In the genomic region with DNA sequence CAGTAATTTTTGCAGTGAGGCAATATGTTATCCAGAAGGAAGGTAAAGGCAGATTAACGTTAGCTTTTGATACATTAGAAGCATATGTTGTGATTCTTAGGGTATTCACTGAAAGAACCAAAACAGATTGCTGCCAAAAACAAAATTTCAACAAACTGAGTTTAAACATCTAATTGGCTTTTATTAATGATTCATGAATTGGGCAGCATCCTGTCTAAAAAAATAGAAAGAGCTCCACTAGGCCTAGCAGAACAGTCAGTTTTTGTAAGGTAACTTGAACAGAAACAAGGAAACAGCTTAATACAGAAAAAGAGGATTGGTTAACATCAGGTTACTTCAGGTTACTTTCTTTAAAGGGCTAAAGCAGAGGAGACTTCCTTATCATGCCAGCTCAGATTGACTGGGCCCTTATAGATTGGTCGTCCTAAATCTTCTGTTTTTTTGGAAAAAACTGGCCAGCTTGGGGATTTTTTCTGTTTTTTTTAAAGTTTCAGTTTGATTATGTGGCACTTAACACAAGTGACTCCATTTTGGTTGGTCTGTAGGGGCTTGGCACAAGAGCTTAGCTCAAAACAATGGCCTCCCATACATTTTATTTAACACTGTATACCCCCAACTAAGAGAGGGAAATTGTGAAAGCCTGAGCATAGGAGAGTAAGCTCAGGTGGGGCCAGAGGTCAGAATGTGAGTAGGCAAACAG, we compare ENCODE assay signal across 20 cellular contexts.
"Had no signal": no experiment of that assay in that cellular context is flagged by ENCODE, and none has a peak within 500 bp of the region (broad histone marks: within the 10 kb centered on the region; RNA-seq: fewer than 3 reads in every experiment).

No MANE protein-coding gene starts in this region.

- ATAC-seq: gastrocnemius medialis, left ventricle myocardium superior, sciatic nerve had no signal

- DNase-seq: effector memory CD4-positive, alpha-beta T cell; gastrocnemius medialis; islet precursor cell; left ventricle myocardium superior; midbrain; posterior cingulate gyrus; stimulated activated CD4-positive, alpha-beta T cell treated with anti-CD3 and anti-CD28 coated beads, Interleukin-2, amount 100 ng/mL, for 24 hours; stimulated activated CD4-positive, alpha-beta T cell treated with anti-CD3 and anti-CD28 coated beads, Interleukin-4, amount 100 ng/mL, for 4 hours; stimulated activated naive B cell treated with anti-CD40 and anti-IgM and Interleukin-4, amounts not matched to agents 10 μg/mL and 1 μg/mL and 100 μg/mL, for 72 hours; stimulated activated naive CD8-positive, alpha-beta T cell treated with anti-CD3 and anti-CD28 coated beads, Interleukin-15, amount 100 ng/mL, for 72 hours; testis; upper lobe of right lung had no signal

- H3K36me3 ChIP-seq: esophagus muscularis mucosa, gastrocnemius medialis, tibial nerve, upper lobe of right lung, vagina had no signal

- H3K4me3 ChIP-seq: esophagus muscularis mucosa, gastrocnemius medialis, lung, skin epidermis, testis, tibial nerve, upper lobe of right lung, vagina had no signal

- H3K36me3 Mint-ChIP-seq: stimulated activated naive B cell treated with anti-CD40 and anti-IgM and Interleukin-4, amounts not matched to agents 10 μg/mL and 1 μg/mL and 100 μg/mL, for 72 hours had no signal

- H3K27ac ChIP-seq: esophagus muscularis mucosa, gastrocnemius medialis, skin epidermis, testis, tibial nerve, upper lobe of right lung, vagina had no signal

- H3K27me3 Mint-ChIP-seq: stimulated activated naive B cell treated with anti-CD40 and anti-IgM and Interleukin-4, amounts not matched to agents 10 μg/mL and 1 μg/mL and 100 μg/mL, for 72 hours; stimulated activated naive CD8-positive, alpha-beta T cell treated with anti-CD3 and anti-CD28 coated beads, Interleukin-15, amount 100 ng/mL, for 72 hours had no signal

- H3K4me3 Mint-ChIP-seq: nephron; stimulated activated naive B cell treated with anti-CD40 and anti-IgM and Interleukin-4, amounts not matched to agents 10 μg/mL and 1 μg/mL and 100 μg/mL, for 72 hours had no signal

- H3K4me1 ChIP-seq: esophagus muscularis mucosa, gastrocnemius medialis, testis, tibial nerve, upper lobe of right lung, vagina had no signal

- H3K4me1 Mint-ChIP-seq: nephron had no signal

- H3K27me3 ChIP-seq: esophagus muscularis mucosa, gastrocnemius medialis, testis, tibial nerve, upper lobe of right lung, vagina had no signal

- H3K9me3 ChIP-seq: gastrocnemius medialis, testis, upper lobe of right lung, vagina had no signal

- FAIRE-seq: endometrium had no signal
